8 cellular contexts compared by ENCODE assay signal in the genomic region with DNA sequence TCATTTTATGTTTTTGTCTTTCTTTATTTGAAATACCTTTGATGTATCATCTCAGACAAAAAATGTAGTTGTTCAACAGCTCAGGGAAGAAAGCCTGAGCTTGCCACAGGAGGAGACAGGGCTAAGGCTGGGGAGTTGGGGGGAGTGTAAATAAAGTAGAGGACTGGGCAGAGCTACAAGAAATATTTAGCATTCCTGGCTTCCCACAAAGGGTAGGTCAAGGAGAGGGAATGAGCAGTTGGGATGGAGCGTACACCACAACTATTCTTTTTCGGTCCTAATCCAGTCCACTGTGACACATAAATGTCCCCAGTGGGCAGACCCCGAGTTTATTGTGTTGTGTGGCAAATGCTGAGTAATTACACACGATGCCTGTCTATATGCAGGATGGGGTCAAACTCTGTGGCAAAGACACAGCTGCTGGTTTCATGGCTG.
A peak's percentile ranks its signal among the peaks of the same experiment; 100 is the strongest.
DNase-seq lines count a peak whose midpoint lies in the region; ATAC-seq and TF ChIP-seq lines count a peak whose summit lies in the region.

No MANE protein-coding gene starts in this region.

- H3K27ac ChIP-seq in heart left ventricle: peak overlapping the region in 8 of 12 donors; percentile 28 to 66 (median 60)

- peak overlapping the region; percentile 64 for H3K4me2 ChIP-seq in skeletal muscle satellite cell (ENCODE audit: low read length)

- ATAC-seq in heart left ventricle (peak; percentile 66 to 93 (median 85)), GM18870 (IDR thresholded peaks at IDR 0.05; ENCODE audit: unreplicated experiment) (no peak), GM21447 (IDR thresholded peaks at IDR 0.05; ENCODE audit: unreplicated experiment) (no peak), HG03442 (IDR thresholded peaks at IDR 0.05; ENCODE audit: unreplicated experiment) (no peak)

- no peak for TF ChIP-seq POLR2A in heart left ventricle (IDR thresholded peaks at IDR 0.05)

- no peak for TF ChIP-seq CTCF in heart left ventricle (IDR thresholded peaks at IDR 0.05)

- no peaks in the 10 kb centered on the region for H3K9me3 ChIP-seq in heart left ventricle
- H3K9me3 ChIP-seq in skeletal muscle satellite cell (replicated peaks; ENCODE audit: low read length): no peaks in the 10 kb centered on the region

- H3K9ac ChIP-seq in skeletal muscle satellite cell (ENCODE audit: low read depth, low read length): peak overlapping the region; percentile 78

- H3K36me3 ChIP-seq in heart left ventricle (no peaks in the 10 kb centered on the region), skeletal muscle satellite cell (ENCODE audit: insufficient read depth, low read length) (no peaks in the 10 kb centered on the region)

- DNase-seq in GM04503 (ENCODE audit: low read depth) (peak; percentile 98), SW 1271 (lab: John Stamatoyannopoulos, UW) (peak; percentile 38 to 86), heart left ventricle (peak in 2 of 5 donors; percentile 18 to 29)
- no peak for DNase-seq in activated CD4-positive, alpha-beta T cell treated with anti-CD3 and anti-CD28 coated beads, Interleukin-2, amount 50 U/mL, for 1 hour

- H3K4me3 ChIP-seq in heart left ventricle (no peak overlapping the region), skeletal muscle satellite cell (ENCODE audit: low read length) (no peak overlapping the region)

- 35 to 59% (median 48%) methylated on average over 4 of the region's 4 CpGs for WGBS in heart left ventricle, 4 donors

- H3K27me3 ChIP-seq in heart left ventricle (no peaks in the 10 kb centered on the region), skeletal muscle satellite cell (ENCODE audit: control insufficient read depth, insufficient read depth, low read length) (no peaks in the 10 kb centered on the region)

- H3K4me1 ChIP-seq in heart left ventricle: peaks cover 0 to 55% (median 11%) of the 10 kb centered on the region in 12 donors
- peaks cover 91% of the 10 kb centered on the region for H3K4me1 ChIP-seq in skeletal muscle satellite cell (ENCODE audit: control insufficient read depth, insufficient read depth, low read length)

- intact Hi-C loops in heart left ventricle (cut with DNase I): no loop called here

Comparison
In these comparisons a context has a peak if more than half of its experiments do, and no peak if none do; other contexts are left out.
1. ATAC-seq: peak in heart left ventricle (4 of 4); none in GM18870 (single experiment), GM21447 (single experiment) and HG03442 (single experiment).